11 cellular contexts compared by ENCODE assay signal in genomic region chr1:167905182-167905581, GRCh38. TPM values are rescaled to one million over a fixed set of nuclear protein-coding genes. Genes with fewer than 3 reads are reported as not detected.
A peak's percentile ranks its signal among the peaks of the same experiment; 100 is the strongest.
DNase-seq lines count a peak whose midpoint lies in the region; ATAC-seq, FAIRE-seq and TF ChIP-seq lines count a peak whose summit lies in the region.
"Had no signal": no experiment of that assay in that cellular context is flagged by ENCODE, and none has a peak within 500 bp of the region (broad histone marks: within the 10 kb centered on the region; RNA-seq: fewer than 3 reads in every experiment).

No MANE protein-coding gene starts in this region.

- no peak overlapping the region for H3K4me3 ChIP-seq in AG04450 (ENCODE audit: low read depth, low read length)
- no peak overlapping the region for H3K4me3 ChIP-seq in Loucy (ENCODE audit: low read length, poor library complexity, severe bottlenecking)
- H3K4me3 ChIP-seq in astrocyte (ENCODE audit: insufficient read depth, low read depth, low read length), result no peak overlapping the region
- no peak overlapping the region for H3K4me3 ChIP-seq in right lobe of liver
- no peak overlapping the region for H3K4me3 ChIP-seq in vagina
- H3K4me3 ChIP-seq: BLaER1 treated with 17β-estradiol and CSF1 and Interleukin-3, amounts not matched to agents 10 nM and 100 nM; thoracic aorta had no signal

- TF ChIP-seq CTCF in AG04450 (IDR thresholded peaks at IDR 0.05; ENCODE audit: low read depth, low read length) (no peak), Loucy (conservative IDR thresholded peaks at IDR 0.05; ENCODE audit: low read length) (no peak), astrocyte (IDR thresholded peaks at IDR 0.05; ENCODE audit: insufficient read depth, low read depth, low read length) (no peak), right lobe of liver (IDR thresholded peaks at IDR 0.05) (no peak), vagina (IDR thresholded peaks at IDR 0.05) (no peak)

- no peaks in the 10 kb centered on the region for H3K27me3 Mint-ChIP-seq in astrocyte (ENCODE audit: low read depth, unreplicated experiment)

- H3F3A ChIP-seq in Loucy (ENCODE audit: low read depth), result no peaks in the 10 kb centered on the region

- 56% methylated on average over 3 of the region's 3 CpGs for WGBS in right lobe of liver (ENCODE audit: insufficient coverage, low coverage, low lambda C conversion rate, missing lambda C conversion rate)

- peaks cover 4% of the 10 kb centered on the region; the same call in 1 of the 2 replicates for H3K9me3 ChIP-seq in AG04450 (ENCODE audit: control insufficient read depth, insufficient read depth, low read length)
- H3K9me3 ChIP-seq in Loucy (ENCODE audit: insufficient read depth, low read depth, low read length), result peaks cover 16% of the 10 kb centered on the region; the same call in 1 of the 2 replicates
- H3K9me3 ChIP-seq in astrocyte (ENCODE audit: insufficient read depth, low read depth, low read length), result no peaks in the 10 kb centered on the region
- H3K9me3 ChIP-seq in right lobe of liver, result no peaks in the 10 kb centered on the region
- H3K9me3 ChIP-seq in vagina, result no peaks in the 10 kb centered on the region
- H3K9me3 ChIP-seq: thoracic aorta had no signal

- H2AFZ ChIP-seq in Loucy (ENCODE audit: low read length) (0 out of 2 replicates have a peak overlapping the region, but pooled peaks have one; percentile 48), astrocyte (ENCODE audit: low read depth, low read length) (peak overlapping the region; percentile 46)

- H3K4me2 ChIP-seq in Loucy (ENCODE audit: low read depth, low read length, poor library complexity, severe bottlenecking) (no peak overlapping the region), astrocyte (ENCODE audit: low read length) (peak overlapping the region; percentile 31)

- H3K9me3 Mint-ChIP-seq in astrocyte (ENCODE audit: unreplicated experiment), result peaks cover 3% of the 10 kb centered on the region

- no peaks in the 10 kb centered on the region for H3K79me2 ChIP-seq in Loucy (ENCODE audit: insufficient read depth, low read length)
- H3K79me2 ChIP-seq in astrocyte (ENCODE audit: insufficient read depth, low read length), result no peaks in the 10 kb centered on the region

- H4K20me1 ChIP-seq in Loucy (ENCODE audit: insufficient read depth, low read length, poor library complexity, severe bottlenecking) (no peaks in the 10 kb centered on the region), astrocyte (ENCODE audit: insufficient read depth, low read length) (no peaks in the 10 kb centered on the region)
- H4K20me1 ChIP-seq: BLaER1 treated with 17β-estradiol and CSF1 and Interleukin-3, amounts not matched to agents 10 nM and 100 nM had no signal

- H3K4me1 ChIP-seq in Loucy (ENCODE audit: insufficient read depth, low read length, poor library complexity, severe bottlenecking) (peaks cover 8% of the 10 kb centered on the region), astrocyte (ENCODE audit: insufficient read depth, low read length) (peaks cover 7% of the 10 kb centered on the region), right lobe of liver (peaks cover 0 to 11% (median 5%) of the 10 kb centered on the region in 4 donors), vagina (no peaks in the 10 kb centered on the region)

- no peak overlapping the region for H3K4me3 Mint-ChIP-seq in astrocyte (ENCODE audit: unreplicated experiment)
- H3K4me3 Mint-ChIP-seq: activated CD4-positive, alpha-beta T cell treated with anti-CD3 and anti-CD28 coated beads, Interleukin-2, amount 10 ng/mL, durations not matched to agents 7 days and 5 days had no signal

- peaks cover 25% of the 10 kb centered on the region for H3K4me1 Mint-ChIP-seq in astrocyte (ENCODE audit: low read depth, unreplicated experiment)
- H3K4me1 Mint-ChIP-seq: activated CD4-positive, alpha-beta T cell treated with anti-CD3 and anti-CD28 coated beads, Interleukin-2, amount 10 ng/mL, durations not matched to agents 7 days and 5 days had no signal

- H3K27ac Mint-ChIP-seq in astrocyte (ENCODE audit: unreplicated experiment), result peak overlapping the region; percentile 75
- H3K27ac Mint-ChIP-seq: activated CD4-positive, alpha-beta T cell treated with anti-CD3 and anti-CD28 coated beads, Interleukin-2, amount 10 ng/mL, durations not matched to agents 7 days and 5 days had no signal

- TF ChIP-seq POLR2A in right lobe of liver (IDR thresholded peaks at IDR 0.05) (no peak), vagina (IDR thresholded peaks at IDR 0.05) (no peak)

- intact Hi-C loops in right lobe of liver (cut with DNase I) (no loop called here), vagina (cut with DNase I) (no loop called here)

- peak; percentile 39 for FAIRE-seq in astrocyte (lab: Jason Lieb, UNC)

- POLR2A ChIA-PET in AG04450 (lab: Yijun Ruan, JAX), result interaction anchor here (1.9 kb wide), 1 partner anchor 31 kb away, joined by 12 read pairs; the partner anchor contains the start of genes DCAF6 and MPC2

- CTCF ChIA-PET in AG04450 (lab: Charles Lee), result interaction anchor here (0.6 to 1.1 kb wide), 3 partner anchors 32 to 685 kb away, joined by 3 to 4 read pairs (median 3); no protein-coding TSS in a partner anchor

- H3K27me3 ChIP-seq in AG04450 (ENCODE audit: control insufficient read depth, insufficient read depth, low read length), result no peaks in the 10 kb centered on the region
- H3K27me3 ChIP-seq in Loucy (ENCODE audit: insufficient read depth, low read length, poor library complexity, severe bottlenecking), result no peaks in the 10 kb centered on the region
- no peaks in the 10 kb centered on the region for H3K27me3 ChIP-seq in astrocyte (ENCODE audit: insufficient read depth, low read length)
- no peaks in the 10 kb centered on the region for H3K27me3 ChIP-seq in right lobe of liver
- no peaks in the 10 kb centered on the region for H3K27me3 ChIP-seq in vagina
- H3K27me3 ChIP-seq: BLaER1 treated with 17β-estradiol and CSF1 and Interleukin-3, amounts not matched to agents 10 nM and 100 nM had no signal

- peak; percentile 47 to 80 (median 62) for ATAC-seq in right lobe of liver
- no peak for ATAC-seq in GM21717 (IDR thresholded peaks at IDR 0.05; ENCODE audit: unreplicated experiment)
- no peak for ATAC-seq in HG03354 (IDR thresholded peaks at IDR 0.05; ENCODE audit: poor library complexity, severe bottlenecking, unreplicated experiment)

- DNase-seq in AG04450 (ENCODE audit: low read depth, low spot score) (no peak), astrocyte (ENCODE audit: low read depth) (peak; percentile 30), right lobe of liver (no peak), vagina (ENCODE audit: extremely low spot score in 2 of 2) (no peak)
- no peak for DNase-seq in stimulated activated CD4-positive, alpha-beta T cell treated with anti-CD3 and anti-CD28 coated beads, Interleukin-12 subunit alpha, Interleukin-12 subunit beta, amount 100 ng/mL, for 4 hours
- DNase-seq: activated CD4-positive, alpha-beta T cell treated with anti-CD3 and anti-CD28 coated beads, Interleukin-2, amount 10 ng/mL, durations not matched to agents 7 days and 5 days had no signal

- H3K36me3 Mint-ChIP-seq in astrocyte (ENCODE audit: low read depth, unreplicated experiment), result peaks cover 4% of the 10 kb centered on the region

- H3K27ac ChIP-seq in AG04450 (ENCODE audit: low read depth, low read length), result peak overlapping the region; percentile 53
- no peak overlapping the region for H3K27ac ChIP-seq in astrocyte (ENCODE audit: low read depth, low read length)
- peak overlapping the region in 1 of 3 donors; percentile 27 for H3K27ac ChIP-seq in right lobe of liver
- H3K27ac ChIP-seq in vagina, result no peak overlapping the region
- H3K27ac ChIP-seq: BLaER1 treated with 17β-estradiol and CSF1 and Interleukin-3, amounts not matched to agents 10 nM and 100 nM; thoracic aorta had no signal

- H3K9ac ChIP-seq in Loucy (ENCODE audit: low read depth, low read length, poor library complexity, severe bottlenecking) (no peak overlapping the region), astrocyte (ENCODE audit: low read length) (no peak overlapping the region)
- H3K9ac ChIP-seq: BLaER1 treated with 17β-estradiol and CSF1 and Interleukin-3, amounts not matched to agents 10 nM and 100 nM had no signal

- no peaks in the 10 kb centered on the region for H3K9me2 ChIP-seq in Loucy (replicated peaks; ENCODE audit: low read depth, low read length)

- H3K36me3 ChIP-seq in Loucy (ENCODE audit: insufficient read depth, low read length) (no peaks in the 10 kb centered on the region), astrocyte (ENCODE audit: insufficient read depth, low read length) (no peaks in the 10 kb centered on the region), right lobe of liver (no peaks in the 10 kb centered on the region), vagina (no peaks in the 10 kb centered on the region)
- H3K36me3 ChIP-seq: thoracic aorta had no signal

RNA-seq across cellular contexts. Expression of gene ADCY10, which starts 8.8 kb away (rescaled TPM):
- polyA plus RNA-seq in AG04450 (2011; rRNA removed), result 0.01 and 0.11 TPM in 2 replicates
- 0.04 TPM in 1 of 2 replicates, not detected in the other for polyA minus RNA-seq in AG04450 (2011; rRNA and poly(A)+ RNA removed)
- total RNA-seq in astrocyte (0.07 and 0.27 TPM in 2 replicates), right lobe of liver (1 to 10 TPM in 3 of 6 experiments, under 1 TPM in 3; 0.43 to 5.8 (median 1.5) TPM), vagina (not detected)

RNA-seq across cellular contexts. Expression of gene DCAF6, which starts 31.3 kb away (rescaled TPM):
- polyA plus RNA-seq in AG04450 (2011; rRNA removed), result 102 and 137 TPM in 2 replicates
- polyA minus RNA-seq in AG04450 (2011; rRNA and poly(A)+ RNA removed), result 54.1 and 89.0 TPM in 2 replicates
- total RNA-seq in astrocyte, result 57.1 and 57.4 TPM in 2 replicates
- 10 to 100 TPM; 35.8 to 65.9 (median 48.8) TPM for total RNA-seq in right lobe of liver
- total RNA-seq in vagina, result 80.5 TPM

RNA-seq across cellular contexts. Expression of gene MPC2, which starts 31.7 kb away (rescaled TPM):
- 50.0 and 70.0 TPM in 2 replicates for polyA plus RNA-seq in AG04450 (2011; rRNA removed)
- 9.6 and 11.8 TPM in 2 replicates for polyA minus RNA-seq in AG04450 (2011; rRNA and poly(A)+ RNA removed)
- total RNA-seq in astrocyte (53.2 and 62.3 TPM in 2 replicates), right lobe of liver (100 to 1,000 TPM in 5 of 6 experiments, 10 to 100 TPM in 1; 85.2 to 198 (median 142) TPM), vagina (17.7 TPM)

Comparison
In these comparisons a context has a peak if more than half of its experiments do, and no peak if none do; other contexts are left out.
1. ATAC-seq: peak in right lobe of liver (4 of 4); none in GM21717 (single experiment) and HG03354 (single experiment).